In genomic region chr3:49411968-49412631, GRCh38 we compare ENCODE assay signal across 1 cellular context.
A peak's percentile ranks its signal among the peaks of the same experiment; 100 is the strongest.
TF ChIP-seq lines count a peak whose summit lies in the region.

Gene RHOA (minus strand): TSS chr3:49411976. CDS start chr3:49375589, 36,387 bp downstream.
Gene TCTA (plus strand): TSS chr3:49412423. CDS start chr3:49412427, 4 bp downstream.

TF ChIP-seq in HepG2, 621 proteins besides CTCF, POLR2A, EP300 and RAD21 (continued from another document and continues in another):
- peak; percentile 64; the same call in 1 of the 2 replicates for TF ChIP-seq ESRRA (CRISPR knock-in tag; IDR thresholded peaks at IDR 0.05; ENCODE audit: low read depth)
- TF ChIP-seq MED1 (CRISPR knock-in tag; IDR thresholded peaks at IDR 0.05) = peak; percentile 66
- TF ChIP-seq ZNF879 (CRISPR knock-in tag; IDR thresholded peaks at IDR 0.05) = no peak
- peak; percentile 62; the same call in 1 of the 2 replicates for TF ChIP-seq ZNF749 (CRISPR knock-in tag; IDR thresholded peaks at IDR 0.05; ENCODE audit: borderline replicate concordance)
- TF ChIP-seq NR2F2 (IDR thresholded peaks at IDR 0.05; ENCODE audit: borderline replicate concordance, low read depth) = no peak; the same call in 1 of the 2 replicates
- TF ChIP-seq POLR2AphosphoS5 (IDR thresholded peaks at IDR 0.05; ENCODE audit: low read depth, low read length) = peak; percentile 99
- no peak for TF ChIP-seq ZNF431 (CRISPR knock-in tag; IDR thresholded peaks at IDR 0.05; ENCODE audit: borderline replicate concordance, low read depth)
- TF ChIP-seq ZNF331 (CRISPR knock-in tag; IDR thresholded peaks at IDR 0.05) = peak; percentile 59
- TF ChIP-seq ZNF589 (CRISPR knock-in tag; conservative IDR thresholded peaks at IDR 0.05) = no peak; the same call in 1 of the 2 replicates
- TF ChIP-seq ZNF556 (CRISPR knock-in tag; IDR thresholded peaks at IDR 0.05; ENCODE audit: borderline replicate concordance) = peak; percentile 90; the same call in 1 of the 2 replicates
- no peak for TF ChIP-seq MYPOP (CRISPR knock-in tag; IDR thresholded peaks at IDR 0.05)
- TF ChIP-seq ZNF605 (CRISPR knock-in tag; IDR thresholded peaks at IDR 0.05) = peak; percentile 67
- peak; percentile 55; the same call in 1 of the 2 replicates for TF ChIP-seq NFKB2 (CRISPR knock-in tag; IDR thresholded peaks at IDR 0.05; ENCODE audit: borderline replicate concordance)
- TF ChIP-seq ZNF607 (CRISPR knock-in tag; IDR thresholded peaks at IDR 0.05; ENCODE audit: borderline replicate concordance) = peak; percentile 70
- 0 out of 2 replicates have a peak, but pooled peaks have one; percentile 46 for TF ChIP-seq RCOR2 (CRISPR knock-in tag; IDR thresholded peaks at IDR 0.05)
- no peak for TF ChIP-seq SRF (IDR thresholded peaks at IDR 0.05; ENCODE audit: low read depth, low read length)
- no peak; the same call in none of the 2 replicates for TF ChIP-seq ETV5 (CRISPR knock-in tag; IDR thresholded peaks at IDR 0.05; ENCODE audit: borderline replicate concordance)
- TF ChIP-seq ZNF780A (CRISPR knock-in tag; IDR thresholded peaks at IDR 0.05) = no peak
- peak; percentile 60; the same call in 1 of the 2 replicates for TF ChIP-seq CREB1 (IDR thresholded peaks at IDR 0.05)
- TF ChIP-seq CREB1 (CRISPR knock-in tag; IDR thresholded peaks at IDR 0.05) = no peak
- TF ChIP-seq PCBP2 (optimal IDR thresholded peaks at IDR 0.05; ENCODE audit: low read depth, low read length, poor library complexity, severe bottlenecking) = no peak
- peak; percentile 90 for TF ChIP-seq GMEB2 (CRISPR knock-in tag; IDR thresholded peaks at IDR 0.05; ENCODE audit: low read depth)
- no peak for TF ChIP-seq ZNF414 (CRISPR knock-in tag; IDR thresholded peaks at IDR 0.05)
- TF ChIP-seq ZNF3 (CRISPR knock-in tag; IDR thresholded peaks at IDR 0.05) = no peak
- peak; percentile 73; the same call in 1 of the 2 replicates for TF ChIP-seq GZF1 (CRISPR knock-in tag; IDR thresholded peaks at IDR 0.05)
- peak; percentile 70; the same call in 1 of the 2 replicates for TF ChIP-seq ZNF792 (CRISPR knock-in tag; IDR thresholded peaks at IDR 0.05)
- TF ChIP-seq ZBTB39 (CRISPR knock-in tag; IDR thresholded peaks at IDR 0.05) = peak; percentile 98
- TF ChIP-seq FIP1L1 (IDR thresholded peaks at IDR 0.05; ENCODE audit: borderline replicate concordance, insufficient read depth, low read depth, low read length) = no peak
- no peak for TF ChIP-seq HMG20B (CRISPR knock-in tag; conservative IDR thresholded peaks at IDR 0.05)
- peak; percentile 45 for TF ChIP-seq SUZ12 (IDR thresholded peaks at IDR 0.05; ENCODE audit: low read depth, low read length)
- TF ChIP-seq CREB3 (CRISPR knock-in tag; IDR thresholded peaks at IDR 0.05) = no peak
- TF ChIP-seq PLSCR1 (CRISPR knock-in tag; IDR thresholded peaks at IDR 0.05; ENCODE audit: borderline replicate concordance) = 0 out of 2 replicates have a peak, but pooled peaks have one; percentile 30
- no peak for TF ChIP-seq DDIT3 (CRISPR knock-in tag; IDR thresholded peaks at IDR 0.05)
- no peak for TF ChIP-seq RBM22 (optimal IDR thresholded peaks at IDR 0.05; ENCODE audit: low read length)
- TF ChIP-seq ZNF775 (CRISPR knock-in tag; IDR thresholded peaks at IDR 0.05; ENCODE audit: borderline replicate concordance) = no peak
- no peak for TF ChIP-seq CBX2 (IDR thresholded peaks at IDR 0.05; ENCODE audit: low read depth, low read length)
- TF ChIP-seq CBX2 (CRISPR knock-in tag; IDR thresholded peaks at IDR 0.05; ENCODE audit: low read depth) = no peak
- 0 out of 2 replicates have a peak, but pooled peaks have one; percentile 36 for TF ChIP-seq JUN (CRISPR knock-in tag; IDR thresholded peaks at IDR 0.05)
- no peak for TF ChIP-seq MATR3 (CRISPR knock-in tag; IDR thresholded peaks at IDR 0.05)
- no peak for TF ChIP-seq ZBTB4 (CRISPR knock-in tag; IDR thresholded peaks at IDR 0.05; ENCODE audit: borderline replicate concordance)
- TF ChIP-seq ZNF724P (CRISPR knock-in tag; IDR thresholded peaks at IDR 0.05; ENCODE audit: borderline replicate concordance) = peak; percentile 53; the same call in 1 of the 2 replicates
- no peak for TF ChIP-seq ZNF33A (CRISPR knock-in tag; IDR thresholded peaks at IDR 0.05; ENCODE audit: borderline replicate concordance)
- TF ChIP-seq POGK (CRISPR knock-in tag; conservative IDR thresholded peaks at IDR 0.05) = no peak; the same call in 1 of the 2 replicates
- no peak for TF ChIP-seq ZNF382 (CRISPR knock-in tag; IDR thresholded peaks at IDR 0.05; ENCODE audit: borderline replicate concordance)
- no peak for TF ChIP-seq REST (IDR thresholded peaks at IDR 0.05; ENCODE audit: borderline replicate concordance in 1 of 2, low read depth in 1 of 2, low read length in 2 of 2)
- TF ChIP-seq ZNF773 (CRISPR knock-in tag; IDR thresholded peaks at IDR 0.05; ENCODE audit: borderline replicate concordance) = no peak
- TF ChIP-seq POLR2AphosphoS2 (IDR thresholded peaks at IDR 0.05; ENCODE audit: low read depth, low read length) = 0 out of 2 replicates have a peak, but pooled peaks have one; percentile 24
- TF ChIP-seq ZNF44 (CRISPR knock-in tag; IDR thresholded peaks at IDR 0.05) = peak; percentile 92
- peak; percentile 29; the same call in 1 of the 2 replicates for TF ChIP-seq ZNF124 (CRISPR knock-in tag; IDR thresholded peaks at IDR 0.05)
- no peak for TF ChIP-seq ZNF709 (CRISPR knock-in tag; IDR thresholded peaks at IDR 0.05)
- TF ChIP-seq ZEB1 (IDR thresholded peaks at IDR 0.05; ENCODE audit: insufficient replicate concordance, low read depth) = peak; percentile 22
- TF ChIP-seq ZFX (CRISPR knock-in tag; IDR thresholded peaks at IDR 0.05; ENCODE audit: low read depth) = peak; percentile 97
- no peak for TF ChIP-seq SIX1 (CRISPR knock-in tag; IDR thresholded peaks at IDR 0.05; ENCODE audit: borderline replicate concordance)
